Comparison of ENCODE assay signal across 33 cellular contexts in genomic region chr16:54798267-54798666, GRCh38.
"Had no signal": no experiment of that assay in that cellular context is flagged by ENCODE, and none has a peak within 500 bp of the region (broad histone marks: within the 10 kb centered on the region; RNA-seq: fewer than 3 reads in every experiment).

No MANE protein-coding gene starts in this region.

- ATAC-seq: activated naive CD4-positive, alpha-beta T cell treated with anti-CD3 and anti-CD28 coated beads, Interleukin-2, amount 50 U/mL, for 72 hours; activated naive CD8-positive, alpha-beta T cell treated with anti-CD3 and anti-CD28 coated beads, Interleukin-2, amount 50 U/mL, for 24 hours; activated T-cell treated with anti-CD3 and anti-CD28 coated beads, Interleukin-2, amount 50 U/mL, for 4 hours; activated T-cell treated with anti-CD3 and anti-CD28 coated beads, Interleukin-2, amount 50 U/mL, for 72 hours; activated T-helper 17 cell treated with anti-CD3 and anti-CD28 coated beads, Interleukin-2, amount 50 U/mL, for 72 hours; body of pancreas had no signal

- DNase-seq: activated effector memory CD4-positive, alpha-beta T cell treated with anti-CD3 and anti-CD28 coated beads, Interleukin-2, amount 50 U/mL, for 16 hours; activated effector memory CD4-positive, alpha-beta T cell treated with Interleukin-2 at 50 U/mL for 16 hours; activated gamma-delta T cell treated with Interleukin-2 at 50 U/mL for 16 hours; activated naive CD4-positive, alpha-beta T cell; activated naive CD4-positive, alpha-beta T cell treated with anti-CD3 and anti-CD28 coated beads for 36 hours; activated naive CD4-positive, alpha-beta T cell treated with anti-CD3 and anti-CD28 coated beads, Interleukin-2, amount 10 ng/mL, durations not matched to agents 7 days and 5 days; activated naive CD4-positive, alpha-beta T cell treated with anti-CD3 and anti-CD28 coated beads, Interleukin-2, amount 50 U/mL, for 16 hours; activated naive CD4-positive, alpha-beta T cell treated with Interleukin-2 at 50 U/mL for 16 hours; activated naive CD8-positive, alpha-beta T cell treated with anti-CD3 and anti-CD28 coated beads for 36 hours; activated naive CD8-positive, alpha-beta T cell treated with anti-CD3 and anti-CD28 coated beads, Interleukin-2, amount 10 ng/mL, durations not matched to agents 7 days and 5 days; activated naive CD8-positive, alpha-beta T cell treated with anti-CD3 and anti-CD28 coated beads, Interleukin-2, amount 50 U/mL, for 24 hours; activated T-cell treated with anti-CD3 and anti-CD28 coated beads, Interleukin-2, amount 50 U/mL, for 1 hour; activated T-cell treated with anti-CD3 and anti-CD28 coated beads, Interleukin-2, amount 50 U/mL, for 24 hours; activated T-cell treated with anti-CD3 and anti-CD28 coated beads, Interleukin-2, amount 50 U/mL, for 4 hours; activated T-cell treated with anti-CD3 and anti-CD28 coated beads, Interleukin-2, amount 50 U/mL, for 48 hours; activated T-cell treated with anti-CD3 and anti-CD28 coated beads, Interleukin-2, amount 50 U/mL, for 72 hours; adrenal gland; amniotic stem cell; amygdala; anterior cingulate cortex; aorta; body of pancreas; brain microvascular endothelial cell; caudate nucleus; central memory CD4-positive, alpha-beta T cell; cerebellar nuclear complex had no signal

- H3K9me3 ChIP-seq: adrenal gland, ascending aorta, body of pancreas, breast epithelium had no signal

- H3K4me1 ChIP-seq: adrenal gland, body of pancreas, breast epithelium had no signal

- FAIRE-seq: astrocyte, bronchial epithelial cell had no signal

- H3K27ac ChIP-seq: adrenal gland, ascending aorta, body of pancreas, brain microvascular endothelial cell, breast epithelium, cardiac muscle cell had no signal

- H3K36me3 ChIP-seq: adrenal gland, ascending aorta, brain microvascular endothelial cell, breast epithelium, cardiac muscle cell had no signal

- H3K27me3 ChIP-seq: adrenal gland, ascending aorta, body of pancreas, brain microvascular endothelial cell, breast epithelium, cardiac muscle cell had no signal

- H3K4me3 ChIP-seq: adrenal gland, ascending aorta, body of pancreas, breast epithelium, cardiac muscle cell had no signal
